8 cellular contexts compared by ENCODE assay signal in the genomic region with DNA sequence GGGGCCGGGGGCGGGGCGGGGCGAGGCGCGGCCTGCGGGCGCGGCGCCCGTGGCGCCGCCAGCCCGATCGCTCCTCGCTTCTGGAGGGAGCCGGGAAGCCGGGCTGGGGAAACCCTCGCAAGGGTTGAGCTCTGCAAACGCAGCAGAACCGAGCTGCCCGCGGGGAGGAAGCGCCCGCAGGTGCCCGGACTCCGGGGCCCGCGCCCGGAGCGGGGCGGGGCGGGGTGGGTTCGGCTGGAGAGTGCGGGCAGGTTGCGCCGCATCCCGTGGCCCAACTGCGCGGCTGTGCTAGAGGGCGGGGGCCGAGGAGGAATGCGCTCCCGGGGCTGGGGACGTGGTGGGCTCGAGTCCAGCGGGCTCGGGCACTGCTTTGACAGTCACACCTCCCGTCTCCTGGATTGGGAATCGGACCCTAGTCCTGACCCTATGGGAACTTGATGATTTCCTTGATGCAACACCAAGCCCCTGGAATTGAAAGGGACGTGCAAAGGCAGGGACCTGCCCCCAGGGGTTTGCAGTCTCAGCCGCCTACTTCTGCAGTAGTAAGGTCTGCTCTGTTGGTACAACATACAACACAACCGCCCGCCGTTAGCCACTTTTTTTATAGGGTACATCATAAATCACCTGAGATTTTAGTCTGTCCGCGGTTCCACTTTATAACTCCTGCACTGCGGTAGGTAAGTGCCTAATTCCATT. TPM values are rescaled to one million over a fixed set of nuclear protein-coding genes. Genes with fewer than 3 reads are reported as not detected.
DNase-seq lines count a peak whose midpoint lies in the region; ATAC-seq lines count a peak whose summit lies in the region.

No MANE protein-coding gene starts in this region.

- H3K27ac ChIP-seq in angular gyrus (ENCODE audit: low read depth, low read length): peak overlapping the region; percentile 81
- peak overlapping the region; percentile 96 for H3K27ac ChIP-seq in right cardiac atrium (ENCODE audit: low read length)

- peak overlapping the region; percentile 87 for H3K4me3 ChIP-seq in right cardiac atrium (ENCODE audit: low read length)

- intact Hi-C loops in right cardiac atrium (cut with DNase I): loop anchor here in 2 of 4 donors (5.0 kb wide), 2 partner anchors 35 to 45 kb away; a partner anchor contains a TSS
- intact Hi-C loops in posterior vena cava (cut with DNase I): no loop called here

- DNase-seq in Ammon's horn (ENCODE audit: low spot score) (peak; percentile 70), SK-MEL-5 (ENCODE audit: low read depth, low spot score) (peak; percentile 41), right cardiac atrium (peak; percentile 72 to 91 (median 91)), posterior vena cava (ENCODE audit: low spot score) (peak; percentile 88)

- peaks cover 11% of the 10 kb centered on the region for H3K4me1 ChIP-seq in right cardiac atrium (ENCODE audit: control insufficient read depth, insufficient read depth, low read length)

- ATAC-seq in GM18907 (IDR thresholded peaks at IDR 0.05; ENCODE audit: unreplicated experiment) (peak; percentile 62), HG03108 (IDR thresholded peaks at IDR 0.05; ENCODE audit: unreplicated experiment) (peak; percentile 43), right cardiac atrium (peak; percentile 82 to 83), GM18873 (IDR thresholded peaks at IDR 0.05; ENCODE audit: low FRiP score, unreplicated experiment) (no peak)

- in situ Hi-C loops in SK-MEL-5 (cut with HindIII; ENCODE audit: low pct_unique_long_range_greater_than_20kb, low sequenced_read_pairs): no loop called here

- H3K27me3 ChIP-seq in right cardiac atrium (ENCODE audit: control insufficient read depth, insufficient read depth): no peaks in the 10 kb centered on the region

- WGBS in right cardiac atrium: under 1% methylated on average over 57 of the region's 58 CpGs

- no peaks in the 10 kb centered on the region for H3K9me3 ChIP-seq in right cardiac atrium (ENCODE audit: control insufficient read depth, low read length)

RNA-seq across cellular contexts. Expression of a gene that starts 34.3 kb away (rescaled TPM):
- total RNA-seq in SK-MEL-5 (2014; rRNA removed; shearing (Covaris generic)): 106 and 122 TPM in 2 replicates
- polyA plus RNA-seq in SK-MEL-5 (2015; cell fraction: cytosol; rRNA removed): 53.3 and 82.7 TPM in 2 replicates
- 50.6 and 68.8 TPM in 2 replicates for polyA plus RNA-seq in SK-MEL-5 (2015; cell fraction: nucleus; rRNA removed)
- total RNA-seq in right cardiac atrium (10 to 100 TPM; 68.6 to 76.9 (median 73.6) TPM), posterior vena cava (100 to 1,000 TPM; 101 to 125 TPM)
- 14.6 TPM for polyA plus RNA-seq in right cardiac atrium

Comparison
In these comparisons a context has a peak if more than half of its experiments do, and no peak if none do; other contexts are left out.
1. DNase-seq: peak in every context shown above with its lines; median percentile 91 in right cardiac atrium; 88 in posterior vena cava; 70 in Ammon's horn; 41 in SK-MEL-5.